Comparison of ENCODE assay signal across 16 cellular contexts in the genomic region with DNA sequence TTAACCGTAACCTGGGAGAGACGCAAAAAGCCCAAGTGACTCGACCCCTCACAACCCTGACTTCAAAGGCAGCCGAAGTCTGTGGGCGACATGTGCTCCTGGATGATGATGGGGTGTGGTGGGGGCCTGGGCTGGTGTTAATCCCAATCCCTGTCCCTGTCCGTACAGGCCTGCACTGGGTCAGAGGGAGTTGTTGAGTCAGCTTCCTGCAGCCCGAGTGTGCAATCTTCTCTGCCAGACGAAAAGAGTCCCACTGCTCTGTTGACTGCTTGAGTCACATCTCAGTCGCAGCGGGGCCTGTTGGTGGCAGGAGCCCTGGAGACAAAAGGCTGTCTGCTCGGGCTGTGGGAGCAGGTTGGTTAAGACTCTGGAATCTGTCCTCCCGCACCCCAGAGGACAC. TPM values are rescaled to one million over a fixed set of nuclear protein-coding genes. Genes with fewer than 3 reads are reported as not detected.
DNase-seq lines count a peak whose midpoint lies in the region; ATAC-seq and TF ChIP-seq lines count a peak whose summit lies in the region.
"Had no signal": no experiment of that assay in that cellular context is flagged by ENCODE, and none has a peak within 500 bp of the region (broad histone marks: within the 10 kb centered on the region; RNA-seq: fewer than 3 reads in every experiment).

No MANE protein-coding gene starts in this region.

- H2BK15ac ChIP-seq in IMR-90 (ENCODE audit: low read depth, low read length): no peak overlapping the region

- H3K56ac ChIP-seq in IMR-90 (ENCODE audit: extremely low read depth, insufficient read depth, low read length): no peak overlapping the region

- H4K5ac ChIP-seq in IMR-90 (ENCODE audit: low read depth, low read length): no peak overlapping the region

- H3K27ac ChIP-seq in IMR-90 (ENCODE audit: insufficient read depth, low read length): no peak overlapping the region
- H3K27ac ChIP-seq: prostate gland had no signal

- CTCF ChIA-PET in IMR-90 (lab: Yijun Ruan, JAX): no interaction called here

- no peak overlapping the region for H3K23ac ChIP-seq in IMR-90 (ENCODE audit: low read depth, low read length)

- no peak overlapping the region for H3K14ac ChIP-seq in IMR-90 (replicated peaks; ENCODE audit: low read depth, low read length)

- no peak overlapping the region for H3K18ac ChIP-seq in IMR-90 (ENCODE audit: low read depth, low read length)

- H2BK120ac ChIP-seq in IMR-90 (ENCODE audit: low read depth, low read length): peak overlapping the region; percentile 35; the same call in 1 of the 2 replicates

- DNase-seq in AG20443 (ENCODE audit: low spot score) (peak; percentile 48), IMR-90 (peak; percentile 62), astrocyte of the spinal cord (ENCODE audit: low read depth, low spot score) (peak; percentile 22), hepatic stellate cell (ENCODE audit: low spot score) (peak; percentile 59)
- DNase-seq in stimulated activated CD4-positive, alpha-beta T cell treated with anti-CD3 and anti-CD28 coated beads, Interleukin-15, amount 100 ng/mL, for 24 hours: no peak
- DNase-seq in T-helper 2 cell treated with Interferon-gamma antibody and Interleukin-4, amounts not matched to agents 5 μg/mL and 100 μg/mL, for 36 hours (ENCODE audit: low spot score): no peak
- DNase-seq: activated naive CD4-positive, alpha-beta T cell treated with Interleukin-2 at 50 U/mL for 16 hours; cerebellar nuclear complex; left ventricle myocardium superior; natural killer cell; NCI-H1105; NCI-H446 treated with DMSO at 0.1 percent for 48 hours had no signal

- H2AK5ac ChIP-seq in IMR-90 (ENCODE audit: low read depth, low read length): peak overlapping the region; percentile 69; the same call in 1 of the 2 replicates

- peak overlapping the region; percentile 67 for H3K4ac ChIP-seq in IMR-90 (ENCODE audit: low read depth, low read length)

- intact Hi-C loops in IMR-90 (cut with micrococcal nuclease): no loop called here

- 52% methylated on average over 5 of the region's 12 CpGs; no CpG with 5 or more reads in 1 of the 2 experiments for WGBS in IMR-90 (ENCODE audit: extremely low coverage in 2 of 2, insufficient read length in 1 of 2), 2 experiments

- peak overlapping the region; percentile 5 for H2AK9ac ChIP-seq in IMR-90 (replicated peaks; ENCODE audit: low read depth, low read length, poor library complexity)

- no peak overlapping the region for H3K4me2 ChIP-seq in IMR-90 (ENCODE audit: low read depth, low read length)

- H2AFZ ChIP-seq in IMR-90 (replicated peaks; ENCODE audit: low read length, poor library complexity): peak overlapping the region; percentile 63

- H3K4me1 ChIP-seq in IMR-90 (ENCODE audit: control insufficient read depth, insufficient read depth, low read length): peaks cover 2% of the 10 kb centered on the region; the same call in 1 of the 2 replicates
- H3K4me1 ChIP-seq: prostate gland had no signal

- in situ Hi-C loops in IMR-90 (cut with MboI; ENCODE audit: low sequenced_read_pairs) (no loop called here), astrocyte of the spinal cord (cut with HindIII; ENCODE audit: low sequenced_read_pairs) (no loop called here)

- dilution Hi-C loops in IMR-90 (cut with HindIII; ENCODE audit: low sequenced_read_pairs, unreplicated experiment): no loop called here

- H3K9me3 ChIP-seq in IMR-90 (ENCODE audit: control insufficient read depth, insufficient read depth, low read length): peaks cover 5% of the 10 kb centered on the region; the same call in 1 of the 2 replicates
- H3K9me3 ChIP-seq: prostate gland had no signal

- peak overlapping the region in 1 of 2 experiments; percentile 22; a peak in 1 of 4 replicates for H4K8ac ChIP-seq in IMR-90 (ENCODE audit: low read depth in 2 of 2, low read length in 2 of 2)

- H3K27me3 ChIP-seq in IMR-90 (ENCODE audit: control insufficient read depth, insufficient read depth, low read length): no peaks in the 10 kb centered on the region

- TF ChIP-seq RAD21 in IMR-90 (IDR thresholded peaks at IDR 0.05; ENCODE audit: low read length): no peak

- H2BK5ac ChIP-seq in IMR-90 (ENCODE audit: low read depth, low read length, poor library complexity, severe bottlenecking): peak overlapping the region; percentile 58

- no peak overlapping the region; the same call in 1 of the 2 replicates for H2BK20ac ChIP-seq in IMR-90 (ENCODE audit: low read depth, low read length)

- no peak overlapping the region for H3K4me3 ChIP-seq in IMR-90 (ENCODE audit: insufficient read depth, low read depth, low read length)
- H3K4me3 ChIP-seq in astrocyte of the spinal cord (ENCODE audit: low read depth, low read length): no peak overlapping the region
- H3K4me3 ChIP-seq: prostate gland had no signal

- peaks cover 10% of the 10 kb centered on the region; the same call in 1 of the 2 replicates for H3K36me3 ChIP-seq in IMR-90 (ENCODE audit: control insufficient read depth, insufficient read depth, low read length)
- H3K36me3 ChIP-seq: prostate gland had no signal

- H4K20me1 ChIP-seq in IMR-90 (ENCODE audit: insufficient read depth, low read length): no peaks in the 10 kb centered on the region

- H4K91ac ChIP-seq in IMR-90 (ENCODE audit: insufficient read depth, low read depth, low read length): no peak overlapping the region

- H3K9me1 ChIP-seq in IMR-90 (ENCODE audit: insufficient read depth, low read length): peaks cover 4% of the 10 kb centered on the region; the same call in 1 of the 2 replicates

- POLR2A ChIA-PET in IMR-90 (lab: Charles Lee; ENCODE audit: unreplicated experiment): no interaction called here

- H3K27me3 Mint-ChIP-seq in T-helper 2 cell treated with Interferon-gamma antibody and Interleukin-4, amounts not matched to agents 5 μg/mL and 100 μg/mL, for 36 hours (ENCODE audit: low read depth): no peaks in the 10 kb centered on the region
- H3K27me3 Mint-ChIP-seq: B cell had no signal

- TF ChIP-seq CTCF in IMR-90 (conservative IDR thresholded peaks at IDR 0.05; ENCODE audit: low read depth, low read length) (no peak), astrocyte of the spinal cord (IDR thresholded peaks at IDR 0.05; ENCODE audit: low read depth, low read length) (no peak)

- no TSS peak for BruUV-seq in IMR-90 (replicated peaks; lab: Mats Ljungman, UMichigan)

- ATAC-seq in IMR-90 (ENCODE audit: low read depth): peak; percentile 89
- no peak for ATAC-seq in HG02763 (IDR thresholded peaks at IDR 0.05; ENCODE audit: unreplicated experiment)
- ATAC-seq in GM18502 (IDR thresholded peaks at IDR 0.05; ENCODE audit: poor library complexity, unreplicated experiment): no peak
- ATAC-seq: left ventricle myocardium superior, natural killer cell had no signal

- H3K9me3 Mint-ChIP-seq in T-helper 2 cell treated with Interferon-gamma antibody and Interleukin-4, amounts not matched to agents 5 μg/mL and 100 μg/mL, for 36 hours: no peaks in the 10 kb centered on the region
- H3K9me3 Mint-ChIP-seq: natural killer cell had no signal

- H3K4me3 Mint-ChIP-seq in T-helper 2 cell treated with Interferon-gamma antibody and Interleukin-4, amounts not matched to agents 5 μg/mL and 100 μg/mL, for 36 hours: no peak overlapping the region
- H3K4me3 Mint-ChIP-seq: B cell, natural killer cell had no signal

- no peak for TF ChIP-seq POLR2A in IMR-90 (IDR thresholded peaks at IDR 0.05; ENCODE audit: low read depth, low read length)

- H3K36me3 Mint-ChIP-seq in T-helper 2 cell treated with Interferon-gamma antibody and Interleukin-4, amounts not matched to agents 5 μg/mL and 100 μg/mL, for 36 hours (ENCODE audit: low read depth): peaks cover 18% of the 10 kb centered on the region
- H3K36me3 Mint-ChIP-seq: natural killer cell had no signal

- no peaks in the 10 kb centered on the region for H3K4me1 Mint-ChIP-seq in T-helper 2 cell treated with Interferon-gamma antibody and Interleukin-4, amounts not matched to agents 5 μg/mL and 100 μg/mL, for 36 hours (ENCODE audit: low read depth)
- H3K4me1 Mint-ChIP-seq: B cell had no signal

- no peaks in the 10 kb centered on the region; a peak in 1 of 4 replicates for H3K79me1 ChIP-seq in IMR-90 (ENCODE audit: low read depth in 1 of 2, low read length in 2 of 2)

- no peak overlapping the region; the same call in 1 of the 2 replicates for H3K9ac ChIP-seq in IMR-90 (ENCODE audit: low read depth, low read length)

- no peak overlapping the region for H3K27ac Mint-ChIP-seq in T-helper 2 cell treated with Interferon-gamma antibody and Interleukin-4, amounts not matched to agents 5 μg/mL and 100 μg/mL, for 36 hours
- H3K27ac Mint-ChIP-seq: B cell, natural killer cell had no signal

TF ChIP-seq in IMR-90, 13 proteins besides CTCF, POLR2A, EP300 and RAD21 (continues in another document):
- TF ChIP-seq MXI1 (IDR thresholded peaks at IDR 0.05; ENCODE audit: borderline replicate concordance, low read depth, low read length): no peak

RNA-seq across cellular contexts. Expression of a gene that starts 10.3 kb away (rescaled TPM):
- total RNA-seq in IMR-90 (2012; rRNA removed): 14.0 and 15.0 TPM in 2 replicates
- polyA plus RNA-seq in IMR-90 (2012; rRNA removed): 47.2 and 52.0 TPM in 2 replicates
- polyA plus RNA-seq in IMR-90 (2012; cell fraction: cytosol; rRNA removed): 35.3 and 65.1 TPM in 2 replicates
- polyA plus RNA-seq in IMR-90 (2012; cell fraction: nucleus; rRNA removed; ENCODE audit: low replicate concordance): 99.5 and 206 TPM in 2 replicates

RNA-seq across cellular contexts. Expression of a gene that starts 15.3 kb away (rescaled TPM):
- total RNA-seq in IMR-90 (2012; rRNA removed): 15.2 and 16.1 TPM in 2 replicates
- 24.6 and 26.9 TPM in 2 replicates for polyA plus RNA-seq in IMR-90 (2012; rRNA removed)
- polyA plus RNA-seq in IMR-90 (2012; cell fraction: cytosol; rRNA removed): 12.0 and 39.4 TPM in 2 replicates
- 12.8 and 26.1 TPM in 2 replicates for polyA plus RNA-seq in IMR-90 (2012; cell fraction: nucleus; rRNA removed; ENCODE audit: low replicate concordance)

RNA-seq across cellular contexts. Expression of a gene that starts 19.3 kb away (rescaled TPM):
- 21.4 and 28.3 TPM in 2 replicates for total RNA-seq in IMR-90 (2012; rRNA removed)
- 22.2 and 24.6 TPM in 2 replicates for polyA plus RNA-seq in IMR-90 (2012; rRNA removed)
- 17.4 and 24.0 TPM in 2 replicates for polyA plus RNA-seq in IMR-90 (2012; cell fraction: cytosol; rRNA removed)
- polyA plus RNA-seq in IMR-90 (2012; cell fraction: nucleus; rRNA removed; ENCODE audit: low replicate concordance): 12.6 and 22.4 TPM in 2 replicates

RNA-seq across cellular contexts. Expression of a gene that starts 26.6 kb away (rescaled TPM):
- 3.6 and 6.4 TPM in 2 replicates for total RNA-seq in IMR-90 (2012; rRNA removed)
- 14.8 and 17.6 TPM in 2 replicates for polyA plus RNA-seq in IMR-90 (2012; rRNA removed)
- polyA plus RNA-seq in IMR-90 (2012; cell fraction: cytosol; rRNA removed): 20.2 and 29.9 TPM in 2 replicates
- 5.5 and 10.3 TPM in 2 replicates for polyA plus RNA-seq in IMR-90 (2012; cell fraction: nucleus; rRNA removed; ENCODE audit: low replicate concordance)

RNA-seq across cellular contexts. Expression of a gene that starts 40.9 kb away (rescaled TPM):
- total RNA-seq in IMR-90 (2012; rRNA removed): 60.0 and 77.1 TPM in 2 replicates
- polyA plus RNA-seq in IMR-90 (2012; rRNA removed): 174 and 213 TPM in 2 replicates
- polyA plus RNA-seq in IMR-90 (2012; cell fraction: cytosol; rRNA removed): 127 and 234 TPM in 2 replicates
- polyA plus RNA-seq in IMR-90 (2012; cell fraction: nucleus; rRNA removed; ENCODE audit: low replicate concordance): 185 and 431 TPM in 2 replicates

Comparison
In these comparisons a context has a peak if more than half of its experiments do, and no peak if none do; other contexts are left out.
1. DNase-seq: peak in AG20443 (single experiment), IMR-90 (single experiment), astrocyte of the spinal cord (single experiment) and hepatic stellate cell (single experiment); none in stimulated activated CD4-positive, alpha-beta T cell treated with anti-CD3 and anti-CD28 coated beads, Interleukin-15, amount 100 ng/mL, for 24 hours (single experiment) and T-helper 2 cell treated with Interferon-gamma antibody and Interleukin-4, amounts not matched to agents 5 μg/mL and 100 μg/mL, for 36 hours (single experiment).